Comparison of ENCODE assay signal across 16 cellular contexts in genomic region chr5:136563489-136563888, GRCh38.
"Had no signal": no experiment of that assay in that cellular context is flagged by ENCODE, and none has a peak within 500 bp of the region (broad histone marks: within the 10 kb centered on the region; RNA-seq: fewer than 3 reads in every experiment).

No MANE protein-coding gene starts in this region.

- H3K36me3 Mint-ChIP-seq: activated naive CD4-positive, alpha-beta T cell treated with anti-CD3 and anti-CD28 coated beads, Interleukin-2, amount 50 U/mL, for 24 hours; stimulated activated naive B cell treated with anti-CD40 and anti-IgM and Interleukin-4, amounts not matched to agents 10 μg/mL and 1 μg/mL and 100 μg/mL, for 72 hours had no signal

- H3K4me3 ChIP-seq: adrenal gland, breast epithelium, esophagus squamous epithelium, hepatocyte, lung, upper lobe of right lung had no signal

- H3K36me3 ChIP-seq: adrenal gland, breast epithelium, esophagus squamous epithelium, upper lobe of right lung had no signal

- H3K4me1 Mint-ChIP-seq: activated naive CD4-positive, alpha-beta T cell treated with anti-CD3 and anti-CD28 coated beads, Interleukin-2, amount 50 U/mL, for 24 hours; neural crest cell; stimulated activated naive B cell treated with anti-CD40 and anti-IgM and Interleukin-4, amounts not matched to agents 10 μg/mL and 1 μg/mL and 100 μg/mL, for 72 hours had no signal

- H2AFZ ChIP-seq: hepatocyte had no signal

- H3K4me2 ChIP-seq: hepatocyte had no signal

- H3K27me3 Mint-ChIP-seq: activated naive CD4-positive, alpha-beta T cell treated with anti-CD3 and anti-CD28 coated beads, Interleukin-2, amount 50 U/mL, for 24 hours; stimulated activated naive B cell treated with anti-CD40 and anti-IgM and Interleukin-4, amounts not matched to agents 10 μg/mL and 1 μg/mL and 100 μg/mL, for 72 hours had no signal

- H3K27me3 ChIP-seq: adrenal gland, breast epithelium, esophagus squamous epithelium, hepatocyte, upper lobe of right lung had no signal

- ATAC-seq: left colon; stimulated activated naive B cell treated with anti-CD40 and anti-IgM and Interleukin-4, amounts not matched to agents 10 μg/mL and 1 μg/mL and 100 μg/mL, for 72 hours; upper lobe of right lung had no signal

- H3K27ac Mint-ChIP-seq: activated naive CD4-positive, alpha-beta T cell treated with anti-CD3 and anti-CD28 coated beads, Interleukin-2, amount 50 U/mL, for 24 hours; stimulated activated naive B cell treated with anti-CD40 and anti-IgM and Interleukin-4, amounts not matched to agents 10 μg/mL and 1 μg/mL and 100 μg/mL, for 72 hours had no signal

- H3K4me3 Mint-ChIP-seq: activated naive CD4-positive, alpha-beta T cell treated with anti-CD3 and anti-CD28 coated beads, Interleukin-2, amount 50 U/mL, for 24 hours; neural crest cell; stimulated activated naive B cell treated with anti-CD40 and anti-IgM and Interleukin-4, amounts not matched to agents 10 μg/mL and 1 μg/mL and 100 μg/mL, for 72 hours had no signal

- DNase-seq: activated CD4-positive, alpha-beta T cell treated with anti-CD3 and anti-CD28 coated beads for 1 hour; activated gamma-delta T cell; adrenal gland; effector CD4-positive, alpha-beta T cell; esophagus squamous epithelium; islet precursor cell; left colon; midbrain; retina; stimulated activated naive B cell treated with anti-CD40 and anti-IgM and Interleukin-4, amounts not matched to agents 10 μg/mL and 1 μg/mL and 100 μg/mL, for 72 hours; upper lobe of right lung had no signal

- H3K9me3 ChIP-seq: adrenal gland, breast epithelium, esophagus squamous epithelium, upper lobe of right lung had no signal

- H3K27ac ChIP-seq: adrenal gland, breast epithelium, esophagus squamous epithelium, hepatocyte, upper lobe of right lung had no signal

- H3K4me1 ChIP-seq: adrenal gland, breast epithelium, esophagus squamous epithelium, upper lobe of right lung had no signal
